ENCODE assay signal across 8 cellular contexts in genomic region chr22:50190182-50190951, GRCh38. TPM values are rescaled to one million over a fixed set of nuclear protein-coding genes. Genes with fewer than 3 reads are reported as not detected.
DNase-seq lines count a peak whose midpoint lies in the region; ATAC-seq and TF ChIP-seq lines count a peak whose summit lies in the region.

No MANE protein-coding gene starts in this region.

- peaks cover 37% of the 10 kb centered on the region for H3K4me1 ChIP-seq in stomach smooth muscle (ENCODE audit: control insufficient read depth, insufficient read depth, low read length)

- ATAC-seq in HG02759 (IDR thresholded peaks at IDR 0.05; ENCODE audit: unreplicated experiment) = peak; percentile 49
- ATAC-seq in esophagus mucosa = peak; percentile 68
- ATAC-seq in naive thymus-derived CD8-positive, alpha-beta T cell = peak; percentile 51

- H3K4me3 Mint-ChIP-seq in naive thymus-derived CD8-positive, alpha-beta T cell = peak overlapping the region; percentile 85 to 95 (median 90)

- H3K9me3 ChIP-seq in stomach smooth muscle (ENCODE audit: control insufficient read depth in 2 of 2, low read length in 2 of 2) = no peaks in the 10 kb centered on the region

- TF ChIP-seq CTCF in GM12875 (IDR thresholded peaks at IDR 0.05; ENCODE audit: borderline replicate concordance, insufficient read depth, low read depth, low read length) = peak; percentile 45; the same call in 1 of the 2 replicates

- H3K27ac ChIP-seq in stomach smooth muscle (ENCODE audit: low read length) = peak overlapping the region; percentile 60

- H3K27ac Mint-ChIP-seq in naive thymus-derived CD8-positive, alpha-beta T cell = peak overlapping the region; percentile 94 to 100 (median 100)

- DNase-seq in NCI-H345 (lab: John Stamatoyannopoulos, UW) (peak; percentile 65), SK-N-DZ (ENCODE audit: low spot score) (no peak)
- peak; percentile 75 for DNase-seq in activated CD8-positive, alpha-beta memory T cell treated with anti-CD3 and anti-CD28 coated beads, Interleukin-2, amount 50 U/mL, for 4 hours
- peak; percentile 72 to 93 (median 82) for DNase-seq in naive thymus-derived CD8-positive, alpha-beta T cell

- H3K4me3 ChIP-seq in GM12875 (ENCODE audit: low read depth, low read length) (peak overlapping the region; percentile 57), stomach smooth muscle (ENCODE audit: low read length in 2 of 2) (peak overlapping the region; percentile 43 to 72)

- POLR2A ChIA-PET in naive thymus-derived CD8-positive, alpha-beta T cell (lab: Charles Lee) = interaction anchor here (0.6 to 2.8 kb wide), 19 partner anchors 8 to 432 kb away, joined by 3 to 23 read pairs (median 4); partner anchors contain the start of genes HDAC10, PIM3, SELENOO and TUBGCP6

- peaks cover 18 to 62% (median 51%) of the 10 kb centered on the region in 4 donors for H3K4me1 Mint-ChIP-seq in naive thymus-derived CD8-positive, alpha-beta T cell

- H3K27me3 Mint-ChIP-seq in naive thymus-derived CD8-positive, alpha-beta T cell = no peaks in the 10 kb centered on the region

- H3K27me3 ChIP-seq in stomach smooth muscle (ENCODE audit: control insufficient read depth in 1 of 2, insufficient read depth in 2 of 2, low read length in 2 of 2) = no peaks in the 10 kb centered on the region

- H3K9ac ChIP-seq in stomach smooth muscle (ENCODE audit: low read length in 2 of 2) = peak overlapping the region; percentile 48 to 51

- peaks cover 0 to 7% (median 0%) of the 10 kb centered on the region in 3 donors for H3K36me3 Mint-ChIP-seq in naive thymus-derived CD8-positive, alpha-beta T cell

- no peaks in the 10 kb centered on the region for H3K9me3 Mint-ChIP-seq in naive thymus-derived CD8-positive, alpha-beta T cell

- H3K36me3 ChIP-seq in stomach smooth muscle (ENCODE audit: control insufficient read depth in 2 of 2, insufficient read depth in 2 of 2, low read length in 2 of 2) = peaks cover 0 to 6% of the 10 kb centered on the region in 2 donors

RNA-seq across cellular contexts. Expression of gene TRABD, which starts 4.7 kb away (rescaled TPM):
- 32.6 TPM for total RNA-seq in esophagus mucosa
- total RNA-seq in naive thymus-derived CD8-positive, alpha-beta T cell = 100 to 1,000 TPM; 103 to 113 TPM
- 10 to 100 TPM; 28.7 to 46.7 (median 31.2) TPM for polyA plus RNA-seq in naive thymus-derived CD8-positive, alpha-beta T cell
- 51.6 and 62.9 TPM in 2 replicates for polyA plus RNA-seq in SK-N-DZ (2014; cell fraction: cytosol; rRNA removed)
- polyA plus RNA-seq in SK-N-DZ (2014; cell fraction: nucleus; rRNA removed) = 188 and 198 TPM in 2 replicates

RNA-seq across cellular contexts. Expression of gene SELENOO, which starts 10.4 kb away (rescaled TPM):
- total RNA-seq in esophagus mucosa = 13.3 TPM
- 10 to 100 TPM; 40.3 to 42.4 TPM for total RNA-seq in naive thymus-derived CD8-positive, alpha-beta T cell
- 1 to 10 TPM; 3.1 to 8.8 (median 5.2) TPM for polyA plus RNA-seq in naive thymus-derived CD8-positive, alpha-beta T cell
- 32.9 and 34.5 TPM in 2 replicates for polyA plus RNA-seq in SK-N-DZ (2014; cell fraction: cytosol; rRNA removed)
- 120 and 155 TPM in 2 replicates for polyA plus RNA-seq in SK-N-DZ (2014; cell fraction: nucleus; rRNA removed)

RNA-seq across cellular contexts. Expression of gene PANX2, which starts 19.8 kb away (rescaled TPM):
- 0.92 TPM for total RNA-seq in esophagus mucosa
- under 1 TPM; 0.25 to 0.26 TPM for total RNA-seq in naive thymus-derived CD8-positive, alpha-beta T cell
- not detected for polyA plus RNA-seq in naive thymus-derived CD8-positive, alpha-beta T cell
- polyA plus RNA-seq in SK-N-DZ (2014; cell fraction: cytosol; rRNA removed) = 1.7 and 2.2 TPM in 2 replicates
- polyA plus RNA-seq in SK-N-DZ (2014; cell fraction: nucleus; rRNA removed) = 1.8 and 2.6 TPM in 2 replicates

RNA-seq across cellular contexts. Expression of gene TUBGCP6, which starts 54.5 kb away (rescaled TPM):
- 14.8 TPM for total RNA-seq in esophagus mucosa
- 100 to 1,000 TPM; 153 to 156 TPM for total RNA-seq in naive thymus-derived CD8-positive, alpha-beta T cell
- polyA plus RNA-seq in naive thymus-derived CD8-positive, alpha-beta T cell = 10 to 100 TPM in 2 of 3 donors, 1 to 10 TPM in 1; 9.3 to 25.2 (median 17.3) TPM
- polyA plus RNA-seq in SK-N-DZ (2014; cell fraction: cytosol; rRNA removed) = 21.2 and 23.3 TPM in 2 replicates
- polyA plus RNA-seq in SK-N-DZ (2014; cell fraction: nucleus; rRNA removed) = 225 and 301 TPM in 2 replicates
